ENCODE assay signal across 8 cellular contexts in the genomic region with DNA sequence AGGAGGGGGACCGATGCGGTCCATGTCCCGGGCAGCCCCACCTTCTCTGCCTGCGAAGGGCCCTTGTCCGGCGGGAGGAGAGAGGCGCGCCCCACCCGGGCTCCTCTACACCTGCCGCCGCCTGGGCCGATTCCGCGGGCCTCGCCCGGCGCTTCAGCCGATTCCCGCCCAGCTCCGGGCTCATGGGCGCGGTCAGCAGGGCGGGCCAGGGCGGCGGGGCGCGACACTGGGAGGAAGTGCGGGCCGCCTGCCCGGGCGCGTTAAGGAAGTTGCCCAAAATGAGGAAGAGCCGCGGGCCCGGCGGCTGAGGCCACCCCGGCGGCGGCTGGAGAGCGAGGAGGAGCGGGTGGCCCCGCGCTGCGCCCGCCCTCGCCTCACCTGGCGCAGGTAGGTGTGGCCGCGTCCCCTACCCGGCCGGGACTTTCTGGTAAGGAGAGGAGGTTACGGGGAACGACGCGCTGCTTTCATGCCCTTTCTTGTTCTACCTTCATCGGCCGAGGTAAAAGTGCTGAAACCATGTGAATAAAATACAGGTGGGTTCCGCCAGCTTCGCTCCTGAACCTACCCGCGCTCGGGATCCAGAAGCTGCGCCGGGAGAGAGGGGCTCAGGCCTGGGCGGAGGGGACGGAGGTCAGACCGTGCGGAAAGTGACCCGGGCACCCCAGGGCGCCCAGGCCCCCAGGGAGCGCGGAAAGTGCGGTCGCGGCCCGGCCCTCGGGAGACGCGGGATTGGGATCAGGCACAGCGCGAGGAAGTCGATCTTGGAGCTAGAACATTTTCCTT. TPM values are rescaled to one million over a fixed set of nuclear protein-coding genes. Genes with fewer than 3 reads are reported as not detected.
A peak's percentile ranks its signal among the peaks of the same experiment; 100 is the strongest.
DNase-seq lines count a peak whose midpoint lies in the region; ATAC-seq lines count a peak whose summit lies in the region.

Gene SYK, plus strand, starts transcription at position 313 of the 783 bp plus-strand sequence. CDS start 42,080 bp downstream, outside the sequence.

- peaks cover 77% of the 10 kb centered on the region for H3K27me3 Mint-ChIP-seq in activated T-helper 2 cell treated with anti-CD3 and anti-CD28 coated beads, Interferon-gamma antibody, Interleukin-2, Interleukin-4, amounts not matched to agents 10 μg/mL and 5 μg/mL and 100 μg/mL, durations not matched to agents 14 hours and 24 hours and 36 hours (ENCODE audit: low read depth)
- peaks cover 73% of the 10 kb centered on the region for H3K27me3 Mint-ChIP-seq in stimulated activated naive CD8-positive, alpha-beta T cell treated with anti-CD3 and anti-CD28 coated beads, Interleukin-15, Interleukin-2, amounts not matched to agents 100 ng/mL and 50 ng/mL, for 24 hours

- peak within 1 kb of the TSS; percentile 43 for H3K4me3 Mint-ChIP-seq in activated T-helper 2 cell treated with anti-CD3 and anti-CD28 coated beads, Interferon-gamma antibody, Interleukin-2, Interleukin-4, amounts not matched to agents 10 μg/mL and 5 μg/mL and 100 μg/mL, durations not matched to agents 14 hours and 24 hours and 36 hours (ENCODE audit: low read depth)
- H3K4me3 Mint-ChIP-seq in stimulated activated naive CD8-positive, alpha-beta T cell treated with anti-CD3 and anti-CD28 coated beads, Interleukin-15, Interleukin-2, amounts not matched to agents 100 ng/mL and 50 ng/mL, for 24 hours: peak within 1 kb of the TSS; percentile 77

- DNase-seq in NCI-H1417 (lab: John Stamatoyannopoulos, UW): peak; percentile 44 to 95 (median 93)
- no peak for DNase-seq in NCI-H1417 treated with DMSO at 0.1 percent for 48 hours (lab: John Stamatoyannopoulos, UW)
- peak; percentile 58 for DNase-seq in NCI-H1105 (lab: John Stamatoyannopoulos, UW)
- no peak for DNase-seq in activated T-helper 2 cell treated with anti-CD3 and anti-CD28 coated beads, Interferon-gamma antibody, Interleukin-2, Interleukin-4, amounts not matched to agents 10 μg/mL and 5 μg/mL and 100 μg/mL, durations not matched to agents 14 hours and 24 hours and 36 hours (ENCODE audit: low spot score)
- peak; percentile 59 for DNase-seq in iPS-NIHi7 (ENCODE audit: extremely low spot score)
- no peak for DNase-seq in occipital lobe (lab: John Stamatoyannopoulos, UW)

- peak; percentile 44 for ATAC-seq in GM21786 (IDR thresholded peaks at IDR 0.05; ENCODE audit: unreplicated experiment)

- H3K27ac Mint-ChIP-seq in activated T-helper 2 cell treated with anti-CD3 and anti-CD28 coated beads, Interferon-gamma antibody, Interleukin-2, Interleukin-4, amounts not matched to agents 10 μg/mL and 5 μg/mL and 100 μg/mL, durations not matched to agents 14 hours and 24 hours and 36 hours: no peak within 1 kb of the TSS
- H3K27ac Mint-ChIP-seq in stimulated activated naive CD8-positive, alpha-beta T cell treated with anti-CD3 and anti-CD28 coated beads, Interleukin-15, Interleukin-2, amounts not matched to agents 100 ng/mL and 50 ng/mL, for 24 hours: peak within 1 kb of the TSS; percentile 73

- H3K36me3 Mint-ChIP-seq in activated T-helper 2 cell treated with anti-CD3 and anti-CD28 coated beads, Interferon-gamma antibody, Interleukin-2, Interleukin-4, amounts not matched to agents 10 μg/mL and 5 μg/mL and 100 μg/mL, durations not matched to agents 14 hours and 24 hours and 36 hours (ENCODE audit: low read depth): no peaks in the 10 kb centered on the region
- no peaks in the 10 kb centered on the region for H3K36me3 Mint-ChIP-seq in stimulated activated naive CD8-positive, alpha-beta T cell treated with anti-CD3 and anti-CD28 coated beads, Interleukin-15, Interleukin-2, amounts not matched to agents 100 ng/mL and 50 ng/mL, for 24 hours (ENCODE audit: low read depth)

- intact Hi-C loops in activated T-helper 2 cell treated with anti-CD3 and anti-CD28 coated beads, Interferon-gamma antibody, Interleukin-2, Interleukin-4, amounts not matched to agents 10 μg/mL and 5 μg/mL and 100 μg/mL, durations not matched to agents 14 hours and 24 hours and 36 hours (cut with micrococcal nuclease): no loop called here

- H3K9me3 Mint-ChIP-seq in activated T-helper 2 cell treated with anti-CD3 and anti-CD28 coated beads, Interferon-gamma antibody, Interleukin-2, Interleukin-4, amounts not matched to agents 10 μg/mL and 5 μg/mL and 100 μg/mL, durations not matched to agents 14 hours and 24 hours and 36 hours: no peaks in the 10 kb centered on the region
- H3K9me3 Mint-ChIP-seq in stimulated activated naive CD8-positive, alpha-beta T cell treated with anti-CD3 and anti-CD28 coated beads, Interleukin-15, Interleukin-2, amounts not matched to agents 100 ng/mL and 50 ng/mL, for 24 hours: no peaks in the 10 kb centered on the region

- H3K4me1 Mint-ChIP-seq in activated T-helper 2 cell treated with anti-CD3 and anti-CD28 coated beads, Interferon-gamma antibody, Interleukin-2, Interleukin-4, amounts not matched to agents 10 μg/mL and 5 μg/mL and 100 μg/mL, durations not matched to agents 14 hours and 24 hours and 36 hours (ENCODE audit: low read depth): peaks cover 1% of the 10 kb centered on the region
- peaks cover 18% of the 10 kb centered on the region for H3K4me1 Mint-ChIP-seq in stimulated activated naive CD8-positive, alpha-beta T cell treated with anti-CD3 and anti-CD28 coated beads, Interleukin-15, Interleukin-2, amounts not matched to agents 100 ng/mL and 50 ng/mL, for 24 hours (ENCODE audit: low read depth)

RNA-seq across cellular contexts. Expression of gene SYK, which starts in this region (rescaled TPM):
- total RNA-seq in activated T-helper 2 cell treated with anti-CD3 and anti-CD28 coated beads, Interferon-gamma antibody, Interleukin-2, Interleukin-4, amounts not matched to agents 10 μg/mL and 5 μg/mL and 100 μg/mL, durations not matched to agents 14 hours and 24 hours and 36 hours: 0.23 and 0.80 TPM in 2 replicates
- 1.9 TPM for total RNA-seq in occipital lobe

Comparison
In these comparisons a context has a peak if more than half of its experiments do, and no peak if none do; other contexts are left out.
1. DNase-seq: peak in NCI-H1417 (3 of 3), NCI-H1105 (single experiment) and iPS-NIHi7 (single experiment); none in NCI-H1417 treated with DMSO at 0.1 percent for 48 hours (single experiment), activated T-helper 2 cell treated with anti-CD3 and anti-CD28 coated beads, Interferon-gamma antibody, Interleukin-2, Interleukin-4, amounts not matched to agents 10 μg/mL and 5 μg/mL and 100 μg/mL, durations not matched to agents 14 hours and 24 hours and 36 hours (single experiment) and occipital lobe (single experiment).